In the genomic region with DNA sequence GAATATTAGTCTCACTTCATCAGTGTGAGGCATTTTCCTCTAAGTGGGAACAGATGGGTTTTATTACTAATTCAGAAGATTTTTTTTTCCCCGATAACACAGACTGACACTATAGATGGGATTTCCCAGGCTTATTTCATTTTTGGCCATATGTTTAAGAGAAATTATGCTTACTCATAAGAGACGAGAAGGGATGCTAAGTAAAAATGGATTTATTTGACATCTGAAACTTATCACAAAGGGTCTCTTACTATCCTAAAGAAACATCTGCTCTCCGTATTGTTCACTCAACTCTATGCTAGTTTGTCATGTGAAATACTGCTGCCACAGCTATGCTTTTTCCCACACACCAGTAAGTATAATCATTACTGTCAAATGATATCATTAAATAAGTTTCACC, we compare ENCODE assay signal across 16 cellular contexts.
"Had no signal": no experiment of that assay in that cellular context is flagged by ENCODE, and none has a peak within 500 bp of the region (broad histone marks: within the 10 kb centered on the region; RNA-seq: fewer than 3 reads in every experiment).

No MANE protein-coding gene starts in this region.

- FAIRE-seq: colon, endothelial cell of umbilical vein, small intestine had no signal

- H3K4me1 Mint-ChIP-seq: activated naive CD8-positive, alpha-beta T cell treated with anti-CD3 and anti-CD28 coated beads, Interleukin-2, amount 10 ng/mL, durations not matched to agents 7 days and 5 days; T-helper 17 cell had no signal

- H3K27ac ChIP-seq: tibial artery had no signal

- H3K9me3 Mint-ChIP-seq: activated naive CD8-positive, alpha-beta T cell treated with anti-CD3 and anti-CD28 coated beads, Interleukin-2, amount 10 ng/mL, durations not matched to agents 7 days and 5 days had no signal

- H3K27me3 Mint-ChIP-seq: activated naive CD8-positive, alpha-beta T cell treated with anti-CD3 and anti-CD28 coated beads, Interleukin-2, amount 10 ng/mL, durations not matched to agents 7 days and 5 days; natural killer cell treated with Interleukin-12 subunit alpha and Interleukin-12 subunit beta and Interleukin-15 and Interleukin-18, amount 100 ng/mL, for 72 hours; progenitor cell of endocrine pancreas; T-helper 17 cell had no signal

- H3K36me3 ChIP-seq: tibial artery had no signal

- H3K4me3 ChIP-seq: tibial artery had no signal

- H3K36me3 Mint-ChIP-seq: activated naive CD8-positive, alpha-beta T cell treated with anti-CD3 and anti-CD28 coated beads, Interleukin-2, amount 10 ng/mL, durations not matched to agents 7 days and 5 days had no signal

- H3K27ac Mint-ChIP-seq: activated naive CD8-positive, alpha-beta T cell treated with anti-CD3 and anti-CD28 coated beads, Interleukin-2, amount 10 ng/mL, durations not matched to agents 7 days and 5 days; activated T-cell treated with anti-CD3 and anti-CD28 coated beads, Interleukin-2, amount 50 U/mL, for 72 hours; natural killer cell treated with Interleukin-12 subunit alpha and Interleukin-12 subunit beta and Interleukin-15 and Interleukin-18, amount 100 ng/mL, for 72 hours; progenitor cell of endocrine pancreas; T-helper 17 cell had no signal

- H3K4me1 ChIP-seq: tibial artery had no signal

- H3K9me3 ChIP-seq: tibial artery had no signal

- H3K27me3 ChIP-seq: tibial artery had no signal

- DNase-seq: activated CD4-positive, alpha-beta T cell treated with anti-CD3 and anti-CD28 coated beads, Interleukin-2, amount 50 U/mL, for 48 hours; activated CD4-positive, CD25-positive, alpha-beta regulatory T cell treated with anti-CD3 and anti-CD28 coated beads, Interleukin-2, amount 50 U/mL, for 72 hours; activated gamma-delta T cell treated with Interleukin-2 at 50 U/mL for 16 hours; activated naive CD8-positive, alpha-beta T cell treated with anti-CD3 and anti-CD28 coated beads, Interleukin-2, amount 10 ng/mL, durations not matched to agents 7 days and 5 days; activated T-cell treated with anti-CD3 and anti-CD28 coated beads, Interleukin-2, amount 50 U/mL, for 72 hours; aorta; mammary epithelial cell; occipital lobe; right cardiac atrium; small intestine; T-helper 17 cell; tibial artery had no signal

- H3K4me3 Mint-ChIP-seq: activated naive CD8-positive, alpha-beta T cell treated with anti-CD3 and anti-CD28 coated beads, Interleukin-2, amount 10 ng/mL, durations not matched to agents 7 days and 5 days; activated T-cell treated with anti-CD3 and anti-CD28 coated beads, Interleukin-2, amount 50 U/mL, for 72 hours; natural killer cell treated with Interleukin-12 subunit alpha and Interleukin-12 subunit beta and Interleukin-15 and Interleukin-18, amount 100 ng/mL, for 72 hours; T-helper 17 cell had no signal
